1 cellular context compared by ENCODE assay signal in genomic region chr6:142699391-142699790, GRCh38.
TF ChIP-seq lines count a peak whose summit lies in the region.

No MANE protein-coding gene starts in this region.

TF ChIP-seq in GM12878, 131 proteins besides CTCF, POLR2A, EP300 and RAD21 (continued from another document):
- TF ChIP-seq ZNF592 (IDR thresholded peaks at IDR 0.05) (no peak), PRDM15 (CRISPR knock-in tag; IDR thresholded peaks at IDR 0.05) (no peak), IKZF2 (IDR thresholded peaks at IDR 0.05) (no peak), TCF7 (IDR thresholded peaks at IDR 0.05; ENCODE audit: borderline replicate concordance) (no peak), RBBP5 (conservative IDR thresholded peaks at IDR 0.05) (no peak), ESRRA (IDR thresholded peaks at IDR 0.05; ENCODE audit: low read length) (no peak)
